In the genomic region with DNA sequence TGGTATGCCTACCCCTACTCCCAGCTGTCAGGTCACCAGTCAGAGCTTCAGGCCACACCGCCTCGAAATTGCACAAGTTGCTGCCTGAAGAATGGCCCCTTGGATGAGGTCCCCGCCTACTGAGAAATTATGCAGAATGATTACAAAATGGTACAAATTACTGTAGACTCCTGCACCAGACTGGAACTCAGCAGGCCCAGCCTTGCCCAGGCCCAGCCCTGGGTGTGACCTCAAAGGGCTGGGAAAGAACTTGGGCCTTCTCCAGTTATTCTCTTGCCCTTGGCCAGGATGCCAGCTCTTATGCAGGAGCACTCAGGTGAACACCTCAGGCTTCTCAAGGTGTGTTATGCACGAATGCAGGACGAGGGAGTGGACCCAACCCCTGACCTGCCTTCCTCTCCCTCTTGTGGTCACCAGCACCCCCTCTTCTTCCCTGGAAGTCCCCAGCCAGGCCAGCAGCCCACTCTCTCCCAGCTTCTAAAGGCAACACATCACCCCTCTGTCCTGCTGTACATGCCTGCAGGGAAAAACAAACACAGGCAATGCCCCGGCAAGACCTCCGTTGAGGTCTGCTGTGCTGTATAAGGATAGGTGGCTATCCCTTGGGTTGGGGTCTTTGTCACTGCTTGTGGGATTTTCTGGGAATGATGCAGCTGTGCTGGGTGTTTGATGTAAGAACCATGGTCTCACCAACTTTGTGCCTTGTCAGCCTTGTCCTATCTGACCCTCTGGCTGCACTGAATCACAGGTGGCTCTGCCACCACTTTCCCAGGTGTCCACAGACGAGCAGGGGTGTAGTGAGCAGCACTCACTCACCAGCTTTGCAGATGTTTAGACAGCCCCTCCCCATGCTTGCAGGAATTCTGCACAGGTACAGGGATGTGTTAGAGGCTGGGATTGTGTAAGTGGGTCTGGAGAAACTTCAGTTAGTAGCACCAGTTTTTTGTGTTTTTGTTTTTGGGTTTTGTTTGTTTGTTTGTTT, we compare ENCODE assay signal across 16 cellular contexts.
A peak's percentile ranks its signal among the peaks of the same experiment; 100 is the strongest.
DNase-seq lines count a peak whose midpoint lies in the region; ATAC-seq and TF ChIP-seq lines count a peak whose summit lies in the region.
"Had no signal": no experiment of that assay in that cellular context is flagged by ENCODE, and none has a peak within 500 bp of the region (broad histone marks: within the 10 kb centered on the region; RNA-seq: fewer than 3 reads in every experiment).

No MANE protein-coding gene starts in this region.

- H3K36me3 ChIP-seq in lung (ENCODE audit: control insufficient read depth in 2 of 2, insufficient read depth in 2 of 2, low read length in 2 of 2) (no peaks in the 10 kb centered on the region), thyroid gland (no peaks in the 10 kb centered on the region), MG63 (no peaks in the 10 kb centered on the region)

- TF ChIP-seq CTCF in lung (IDR thresholded peaks at IDR 0.05; ENCODE audit: control extremely low read depth, extremely low read depth) (no peak), thyroid gland (IDR thresholded peaks at IDR 0.05) (no peak)

- H3K4me1 ChIP-seq in lung (ENCODE audit: control insufficient read depth in 2 of 2, insufficient read depth in 2 of 2, low read length in 2 of 2) (peaks cover 28 to 33% of the 10 kb centered on the region in 2 donors), thyroid gland (peaks cover 12 to 44% of the 10 kb centered on the region in 2 donors)

- WGBS in lung, 2 donors, result 58 to 66% methylated on average over 8 of the region's 8 CpGs
- WGBS in thyroid gland, 2 donors, result 66 to 76% methylated on average over 8 of the region's 8 CpGs

- POLR2A ChIA-PET in activated CD4-positive, alpha-beta memory T cell treated with anti-CD3 and anti-CD28 coated beads, Interleukin-2, amount 10 ng/mL, durations not matched to agents 7 days and 5 days (lab: Charles Lee), result no interaction called here

- TF ChIP-seq POLR2A in thyroid gland (IDR thresholded peaks at IDR 0.05), result no peak

- ATAC-seq in lung (ENCODE audit: insufficient read depth, low FRiP score) (peak; percentile 43), HG03565 (IDR thresholded peaks at IDR 0.05; ENCODE audit: unreplicated experiment) (no peak), HG02588 (IDR thresholded peaks at IDR 0.05; ENCODE audit: unreplicated experiment) (no peak)
- ATAC-seq: stimulated activated naive CD8-positive, alpha-beta T cell treated with anti-CD3 and anti-CD28 coated beads, Interleukin-15, Interleukin-2, amounts not matched to agents 100 U/mL and 50 U/mL, for 24 hours had no signal

- H3K27me3 ChIP-seq in lung (ENCODE audit: control insufficient read depth, insufficient read depth) (no peaks in the 10 kb centered on the region), thyroid gland (no peaks in the 10 kb centered on the region), MG63 (no peaks in the 10 kb centered on the region)

- no peaks in the 10 kb centered on the region for H3K9me3 ChIP-seq in lung (ENCODE audit: control insufficient read depth in 2 of 2, insufficient read depth in 1 of 2, low read length in 1 of 2)
- no peaks in the 10 kb centered on the region for H3K9me3 ChIP-seq in thyroid gland
- H3K9me3 ChIP-seq in MG63, result no peaks in the 10 kb centered on the region

- peak overlapping the region in 1 of 2 donors; percentile 70 for H3K27ac ChIP-seq in lung (ENCODE audit: low read depth in 1 of 2, low read length in 1 of 2)
- peak overlapping the region; percentile 44 to 63 (median 62) for H3K27ac ChIP-seq in thyroid gland
- H3K27ac ChIP-seq: GM23248, HL-60 had no signal

- DNase-seq in NOMO-1 (lab: John Stamatoyannopoulos, UW; ENCODE audit: unreplicated experiment in 2 of 2) (peak; percentile 72 to 75), lung (ENCODE audit: low spot score) (peak; percentile 75), thyroid gland (peak; percentile 74 to 80), MG63 (no peak)
- no peak for DNase-seq in activated CD4-positive, alpha-beta memory T cell treated with anti-CD3 and anti-CD28 coated beads, Interleukin-2, amount 10 ng/mL, durations not matched to agents 7 days and 5 days
- DNase-seq: activated naive CD4-positive, alpha-beta T cell treated with anti-CD3 and anti-CD28 coated beads for 36 hours; CD4-positive, alpha-beta memory T cell; central memory CD4-positive, alpha-beta T cell; GM23248; NCI-H345; stimulated activated CD4-positive, alpha-beta T cell treated with anti-CD3 and anti-CD28 coated beads, Interleukin-4, amount 100 ng/mL, for 24 hours; stimulated activated naive CD8-positive, alpha-beta T cell treated with anti-CD3 and anti-CD28 coated beads, Interleukin-15, Interleukin-2, amounts not matched to agents 100 U/mL and 50 U/mL, for 24 hours had no signal

- H3K36me3 Mint-ChIP-seq in dendritic cell treated with granulocyte-macrophage colony-stimulating factor and Interleukin-4, amounts not matched to agents 40 ng/mL and 50 ng/mL, for 4 days (ENCODE audit: low read depth), result peaks cover 18% of the 10 kb centered on the region
- H3K36me3 Mint-ChIP-seq in activated CD4-positive, alpha-beta memory T cell treated with anti-CD3 and anti-CD28 coated beads, Interleukin-2, amount 10 ng/mL, durations not matched to agents 7 days and 5 days (ENCODE audit: low read depth), result no peaks in the 10 kb centered on the region
- H3K36me3 Mint-ChIP-seq: CD4-positive, alpha-beta memory T cell had no signal

- H3K4me1 Mint-ChIP-seq in dendritic cell treated with granulocyte-macrophage colony-stimulating factor and Interleukin-4, amounts not matched to agents 40 ng/mL and 50 ng/mL, for 4 days (ENCODE audit: low read depth), result peaks cover 55% of the 10 kb centered on the region
- H3K4me1 Mint-ChIP-seq in activated CD4-positive, alpha-beta memory T cell treated with anti-CD3 and anti-CD28 coated beads, Interleukin-2, amount 10 ng/mL, durations not matched to agents 7 days and 5 days, result no peaks in the 10 kb centered on the region
- H3K4me1 Mint-ChIP-seq: CD4-positive, alpha-beta memory T cell had no signal

- H3K9me3 Mint-ChIP-seq in dendritic cell treated with granulocyte-macrophage colony-stimulating factor and Interleukin-4, amounts not matched to agents 40 ng/mL and 50 ng/mL, for 4 days, result no peaks in the 10 kb centered on the region
- H3K9me3 Mint-ChIP-seq in activated CD4-positive, alpha-beta memory T cell treated with anti-CD3 and anti-CD28 coated beads, Interleukin-2, amount 10 ng/mL, durations not matched to agents 7 days and 5 days, result no peaks in the 10 kb centered on the region
- H3K9me3 Mint-ChIP-seq: activated naive CD4-positive, alpha-beta T cell treated with anti-CD3 and anti-CD28 coated beads for 36 hours; CD4-positive, alpha-beta memory T cell had no signal

- intact Hi-C loops in dendritic cell treated with granulocyte-macrophage colony-stimulating factor and Interleukin-4, amounts not matched to agents 40 ng/mL and 50 ng/mL, for 4 days (cut with micrococcal nuclease), result no loop called here
- intact Hi-C loops in thyroid gland (cut with DNase I), result no loop called here

- H3K27me3 Mint-ChIP-seq in dendritic cell treated with granulocyte-macrophage colony-stimulating factor and Interleukin-4, amounts not matched to agents 40 ng/mL and 50 ng/mL, for 4 days, result no peaks in the 10 kb centered on the region
- H3K27me3 Mint-ChIP-seq in activated CD4-positive, alpha-beta memory T cell treated with anti-CD3 and anti-CD28 coated beads, Interleukin-2, amount 10 ng/mL, durations not matched to agents 7 days and 5 days, result peaks cover 10% of the 10 kb centered on the region

- CTCF ChIA-PET in activated CD4-positive, alpha-beta memory T cell treated with anti-CD3 and anti-CD28 coated beads, Interleukin-2, amount 10 ng/mL, durations not matched to agents 7 days and 5 days (lab: Charles Lee), result no interaction called here

- no peak overlapping the region for H3K4me3 ChIP-seq in lung
- H3K4me3 ChIP-seq in thyroid gland (replicated peaks in 1 of 3), result no peak overlapping the region
- H3K4me3 ChIP-seq in MG63, result no peak overlapping the region
- H3K4me3 ChIP-seq: GM23248 had no signal

- H3K27ac Mint-ChIP-seq in dendritic cell treated with granulocyte-macrophage colony-stimulating factor and Interleukin-4, amounts not matched to agents 40 ng/mL and 50 ng/mL, for 4 days, result peak overlapping the region; percentile 43
- no peak overlapping the region for H3K27ac Mint-ChIP-seq in activated CD4-positive, alpha-beta memory T cell treated with anti-CD3 and anti-CD28 coated beads, Interleukin-2, amount 10 ng/mL, durations not matched to agents 7 days and 5 days
- H3K27ac Mint-ChIP-seq: activated naive CD4-positive, alpha-beta T cell treated with anti-CD3 and anti-CD28 coated beads for 36 hours; CD4-positive, alpha-beta memory T cell had no signal

- no peak overlapping the region for H3K4me3 Mint-ChIP-seq in dendritic cell treated with granulocyte-macrophage colony-stimulating factor and Interleukin-4, amounts not matched to agents 40 ng/mL and 50 ng/mL, for 4 days
- no peak overlapping the region for H3K4me3 Mint-ChIP-seq in activated CD4-positive, alpha-beta memory T cell treated with anti-CD3 and anti-CD28 coated beads, Interleukin-2, amount 10 ng/mL, durations not matched to agents 7 days and 5 days
- H3K4me3 Mint-ChIP-seq: activated naive CD4-positive, alpha-beta T cell treated with anti-CD3 and anti-CD28 coated beads for 36 hours; CD4-positive, alpha-beta memory T cell had no signal

Comparison
In these comparisons a context has a peak if more than half of its experiments do, and no peak if none do; other contexts are left out.
1. DNase-seq: peak in NOMO-1 (2 of 2), lung (single experiment) and thyroid gland (2 of 2); none in MG63 (single experiment) and activated CD4-positive, alpha-beta memory T cell treated with anti-CD3 and anti-CD28 coated beads, Interleukin-2, amount 10 ng/mL, durations not matched to agents 7 days and 5 days (single experiment).